8 cellular contexts compared by ENCODE assay signal in genomic region chr17:41966453-41967140, GRCh38. TPM values are rescaled to one million over a fixed set of nuclear protein-coding genes. Genes with fewer than 3 reads are reported as not detected.
A peak's percentile ranks its signal among the peaks of the same experiment; 100 is the strongest.
DNase-seq lines count a peak whose midpoint lies in the region; ATAC-seq, FAIRE-seq and TF ChIP-seq lines count a peak whose summit lies in the region.

TSS of gene CNP (plus strand) at chr17:41966795. CDS start at chr17:41966885, 90 bp downstream.

- H3K36me3 ChIP-seq in HUES64 (ENCODE audit: insufficient read depth, low read length): peaks cover 19% of the 10 kb centered on the region
- peaks cover 27% of the 10 kb centered on the region for H3K36me3 ChIP-seq in OCI-LY1 (ENCODE audit: insufficient read depth, low read length)
- peaks cover 2 to 7% of the 10 kb centered on the region in 2 experiments for H3K36me3 ChIP-seq in endothelial cell of umbilical vein (ENCODE audit: control insufficient read depth in 2 of 2, extremely low read depth in 1 of 2, insufficient read depth in 2 of 2, low read length in 2 of 2)

- peaks cover 27% of the 10 kb centered on the region for H3K36me3 Mint-ChIP-seq in CD4-positive, alpha-beta T cell (ENCODE audit: low read depth)

- H3F3A ChIP-seq in OCI-LY1 (ENCODE audit: insufficient read depth, low read length): peaks cover 4% of the 10 kb centered on the region; the same call in 1 of the 2 replicates

- H3K9me3 ChIP-seq in CD4-positive, alpha-beta T cell (ENCODE audit: control insufficient read depth, low read length): no peaks in the 10 kb centered on the region
- H3K9me3 ChIP-seq in HUES64 (ENCODE audit: insufficient read depth, low read depth, low read length) (no peaks in the 10 kb centered on the region), OCI-LY1 (ENCODE audit: low read length) (no peaks in the 10 kb centered on the region), endothelial cell of umbilical vein (replicated peaks; ENCODE audit: control insufficient read depth, insufficient read depth, low read length) (no peaks in the 10 kb centered on the region)

- H2AFZ ChIP-seq in OCI-LY1 (ENCODE audit: low read length) (no peak within 1 kb of the TSS), endothelial cell of umbilical vein (ENCODE audit: low read depth, low read length) (peak within 1 kb of the TSS; percentile 82)

- no peaks in the 10 kb centered on the region for H4K20me1 ChIP-seq in OCI-LY1 (ENCODE audit: insufficient read depth, low read length)
- no peaks in the 10 kb centered on the region for H4K20me1 ChIP-seq in endothelial cell of umbilical vein (replicated peaks; ENCODE audit: control insufficient read depth, extremely low read depth, insufficient read depth, low read length)

- H3K27me3 Mint-ChIP-seq in CD4-positive, alpha-beta T cell: no peaks in the 10 kb centered on the region

- peak within 1 kb of the TSS; percentile 94 for H3K4me2 ChIP-seq in OCI-LY1 (ENCODE audit: low read length)
- peak within 1 kb of the TSS; percentile 85 for H3K4me2 ChIP-seq in endothelial cell of umbilical vein (ENCODE audit: insufficient read depth, low read length)

- peak; percentile 79 to 94 (median 88) for DNase-seq in CD4-positive, alpha-beta T cell
- peak; percentile 93 for DNase-seq in activated CD8-positive, alpha-beta memory T cell treated with anti-CD3 and anti-CD28 coated beads, Interleukin-2, amount 50 U/mL, for 4 hours
- peak; percentile 91 for DNase-seq in endothelial cell of umbilical vein (ENCODE audit: low read depth, low spot score)
- peak; percentile 83 for DNase-seq in middle frontal gyrus (ENCODE audit: extremely low spot score, low spot score)
- peak; percentile 84 to 87 for DNase-seq in stimulated activated CD8-positive, alpha-beta memory T cell treated with anti-CD3 and anti-CD28 coated beads, Interleukin-2, amount 100 ng/mL, for 1 hour (ENCODE audit: low read depth in 2 of 2)

- FAIRE-seq in endothelial cell of umbilical vein (lab: Jason Lieb, UNC): no peak

- no peaks in the 10 kb centered on the region for H3K79me2 ChIP-seq in OCI-LY1 (ENCODE audit: insufficient read depth, low read length)
- peaks cover 22% of the 10 kb centered on the region for H3K79me2 ChIP-seq in endothelial cell of umbilical vein (ENCODE audit: control insufficient read depth, insufficient read depth, low read length)

- intact Hi-C loops in CD4-positive, alpha-beta T cell (cut with DNase I, micrococcal nuclease): loop anchor here (1.0 to 5.0 kb wide), 5 partner anchors 47 to 188 kb away; partner anchors contain the start of genes DNAJC7 (in 2 of the 2), KLHL11 (in 1 of the 2) and RAB5C (in 1 of the 2)
- intact Hi-C loops in endothelial cell of umbilical vein (cut with micrococcal nuclease): loop anchor here (5.0 kb wide), 1 partner anchor 51 kb away; the partner anchor contains the start of gene DNAJC7

- H3K4me1 ChIP-seq in HUES64 (ENCODE audit: insufficient read depth, low read length) (peaks cover 6% of the 10 kb centered on the region; the same call in 1 of the 2 replicates), OCI-LY1 (ENCODE audit: insufficient read depth, low read length, severe bottlenecking) (peaks cover 28% of the 10 kb centered on the region), endothelial cell of umbilical vein (ENCODE audit: control insufficient read depth, extremely low read depth, insufficient read depth, low read length) (peaks cover 18% of the 10 kb centered on the region)

- H3K9me2 ChIP-seq in OCI-LY1 (ENCODE audit: low read depth, low read length): no peaks in the 10 kb centered on the region

- H3K4me3 Mint-ChIP-seq in CD4-positive, alpha-beta T cell: peak within 1 kb of the TSS; percentile 85

- peak within 1 kb of the TSS; percentile 82 for H3K4me3 ChIP-seq in HUES64 (ENCODE audit: low read length)
- H3K4me3 ChIP-seq in OCI-LY1 (ENCODE audit: low read depth, low read length, poor library complexity, severe bottlenecking): peak within 1 kb of the TSS; percentile 77
- peak within 1 kb of the TSS; percentile 74 to 93 (median 80) for H3K4me3 ChIP-seq in endothelial cell of umbilical vein (replicated peaks in 1 of 3; ENCODE audit: insufficient read depth in 1 of 3, low read depth in 1 of 3, low read length in 3 of 3)

- no TSS peak for BruUV-seq in endothelial cell of umbilical vein (replicated peaks; lab: Mats Ljungman, UMichigan)

- H3K9ac ChIP-seq in HUES64 (ENCODE audit: low read depth, low read length) (peak within 1 kb of the TSS; percentile 90), OCI-LY1 (ENCODE audit: low read length) (peak within 1 kb of the TSS; percentile 87), endothelial cell of umbilical vein (replicated peaks; ENCODE audit: extremely low read depth, insufficient read depth, low read length) (peak within 1 kb of the TSS; percentile 95)

- no peaks in the 10 kb centered on the region for H3K9me3 Mint-ChIP-seq in CD4-positive, alpha-beta T cell

- POLR2A ChIA-PET in CD4-positive, alpha-beta T cell (lab: Charles Lee): interaction anchor here (0.6 to 4.4 kb wide), 28 partner anchors 9 to 1394 kb away, joined by 3 to 81 read pairs (median 4); partner anchors contain the start of genes ACLY, BECN1, DHX58 and DNAJC7
- POLR2A ChIA-PET in endothelial cell of umbilical vein (lab: Charles Lee): interaction anchor here (0.7 to 0.9 kb wide), 4 partner anchors 27 to 457 kb away, joined by 3 to 4 read pairs (median 3); partner anchors contain the start of genes CAVIN1 and NKIRAS2

- no peaks in the 10 kb centered on the region for H3K27me3 ChIP-seq in CD4-positive, alpha-beta T cell (ENCODE audit: control insufficient read depth, insufficient read depth, low read length)
- H3K27me3 ChIP-seq in HUES64 (ENCODE audit: insufficient read depth, low read length): no peaks in the 10 kb centered on the region
- no peaks in the 10 kb centered on the region; the same call in 1 of the 2 replicates for H3K27me3 ChIP-seq in OCI-LY1 (ENCODE audit: insufficient read depth, low read length)
- no peaks in the 10 kb centered on the region for H3K27me3 ChIP-seq in endothelial cell of umbilical vein (ENCODE audit: control insufficient read depth in 2 of 2, insufficient read depth in 2 of 2, low read length in 2 of 2)

- peak; percentile 96 for TF ChIP-seq POLR2A in endothelial cell of umbilical vein (IDR thresholded peaks at IDR 0.05; ENCODE audit: low read depth, low read length)

- no peak for TF ChIP-seq CTCF in CD4-positive, alpha-beta T cell (IDR thresholded peaks at IDR 0.05)
- TF ChIP-seq CTCF in OCI-LY1 (IDR thresholded peaks at IDR 0.05; ENCODE audit: low read length) (no peak), endothelial cell of umbilical vein (IDR thresholded peaks at IDR 0.05; ENCODE audit: extremely low read depth in 1 of 2, insufficient read depth in 1 of 2, low read depth in 1 of 2, low read length in 2 of 2) (no peak)

- H3K4me1 Mint-ChIP-seq in CD4-positive, alpha-beta T cell (ENCODE audit: low read depth): peaks cover 39% of the 10 kb centered on the region

- peak within 1 kb of the TSS; percentile 94 for H3K27ac Mint-ChIP-seq in CD4-positive, alpha-beta T cell

- dilution Hi-C loops in endothelial cell of umbilical vein (cut with MboI; ENCODE audit: extremely low pct_ligation_motif_present, low sequenced_read_pairs): loop anchor here (25.0 kb wide), 1 partner anchor 146 kb away; the partner anchor contains the start of genes DHX58, HSPB9 and KAT2A

- ATAC-seq in CD4-positive, alpha-beta T cell (ENCODE audit: poor library complexity): peak; percentile 80
- ATAC-seq in GM21360 (IDR thresholded peaks at IDR 0.05; ENCODE audit: unreplicated experiment): peak; percentile 56

- CTCF ChIA-PET in CD4-positive, alpha-beta T cell (lab: Charles Lee): interaction anchor here (0.9 to 2.1 kb wide), 6 partner anchors 36 to 149 kb away, joined by 3 to 6 read pairs (median 4); partner anchors contain the start of genes KLHL11, NKIRAS2 and ODAD4
- CTCF ChIA-PET in endothelial cell of umbilical vein (lab: Charles Lee): interaction anchor here (0.6 to 7.6 kb wide), 11 partner anchors 9 to 152 kb away, joined by 3 to 74 read pairs (median 4); partner anchors contain the start of genes DNAJC7, KAT2A and ODAD4

- H3K27ac ChIP-seq in CD4-positive, alpha-beta T cell (ENCODE audit: low read depth, low read length): peak within 1 kb of the TSS; percentile 65
- H3K27ac ChIP-seq in HUES64 (ENCODE audit: low read depth, low read length): peak within 1 kb of the TSS; percentile 63
- H3K27ac ChIP-seq in OCI-LY1 (ENCODE audit: low read depth, low read length, poor library complexity, severe bottlenecking): peak within 1 kb of the TSS; percentile 17
- H3K27ac ChIP-seq in endothelial cell of umbilical vein (ENCODE audit: insufficient read depth, low read depth, low read length): peak within 1 kb of the TSS; percentile 51

- no peaks in the 10 kb centered on the region for H3K9me1 ChIP-seq in endothelial cell of umbilical vein (replicated peaks; ENCODE audit: control insufficient read depth, extremely low read depth, insufficient read depth, low read length)

- WGBS in HUES64: under 1% methylated on average over 71 of the region's 71 CpGs

TF ChIP-seq in endothelial cell of umbilical vein, 7 proteins besides CTCF, POLR2A, EP300 and RAD21:
- TF ChIP-seq FOS (IDR thresholded peaks at IDR 0.05; ENCODE audit: borderline replicate concordance, insufficient read depth, low read length) (no peak), MAX (IDR thresholded peaks at IDR 0.05; ENCODE audit: insufficient read depth, insufficient read length) (peak; percentile 13), POLR2AphosphoS5 (IDR thresholded peaks at IDR 0.05; ENCODE audit: insufficient read depth, low read depth, low read length) (peak; percentile 97), JUN (IDR thresholded peaks at IDR 0.05; ENCODE audit: borderline replicate concordance, insufficient read depth, insufficient read length, low read depth) (no peak), MYC (IDR thresholded peaks at IDR 0.05; ENCODE audit: low read depth, low read length) (no peak), GATA2 (IDR thresholded peaks at IDR 0.05; ENCODE audit: insufficient read depth, insufficient read length, low read depth, low read length) (no peak)
TF ChIP-seq in endothelial cell of umbilical vein: peak in this region for 2.

RNA-seq across cellular contexts. Expression of gene CNP, which starts in this region (rescaled TPM):
- 10 to 100 TPM; 19.2 to 23.4 TPM for total RNA-seq in CD4-positive, alpha-beta T cell
- polyA plus RNA-seq in HUES64 (2013, experiment 1 of 2): 39.6 TPM
- 43.6 TPM for polyA plus RNA-seq in HUES64 (2013, experiment 2 of 2)
- 84.9 and 88.3 TPM in 2 replicates for total RNA-seq in endothelial cell of umbilical vein
- polyA plus RNA-seq in endothelial cell of umbilical vein: 48.6 and 49.4 TPM in 2 replicates
- 36.9 and 45.8 TPM in 2 replicates for polyA plus RNA-seq in endothelial cell of umbilical vein (2011; cell fraction: cytosol; rRNA removed)
- 33.7 and 34.5 TPM in 2 replicates for polyA plus RNA-seq in endothelial cell of umbilical vein (2011; cell fraction: nucleus; rRNA removed)
- polyA plus RNA-seq in endothelial cell of umbilical vein (2012): 56.7 and 63.5 TPM in 2 replicates
- 137 and 194 TPM in 2 replicates for polyA minus RNA-seq in endothelial cell of umbilical vein
- polyA minus RNA-seq in endothelial cell of umbilical vein (2011; cell fraction: cytosol; rRNA and poly(A)+ RNA removed): 37.2 TPM
- 25.3 and 45.3 TPM in 2 replicates for polyA minus RNA-seq in endothelial cell of umbilical vein (2011; cell fraction: nucleus; rRNA and poly(A)+ RNA removed)

Comparison
In these comparisons a context has a peak if more than half of its experiments do, and no peak if none do; other contexts are left out.
1. Peak in every context shown above with its lines: DNase-seq, ATAC-seq, H3K4me3 ChIP-seq and H3K27ac ChIP-seq.